ENCODE assay signal across 18 cellular contexts in genomic region chr4:170007113-170007512, GRCh38. TPM values are rescaled to one million over a fixed set of nuclear protein-coding genes. Genes with fewer than 3 reads are reported as not detected.
DNase-seq lines count a peak whose midpoint lies in the region; ATAC-seq and TF ChIP-seq lines count a peak whose summit lies in the region.
"Had no signal": no experiment of that assay in that cellular context is flagged by ENCODE, and none has a peak within 500 bp of the region (broad histone marks: within the 10 kb centered on the region; RNA-seq: fewer than 3 reads in every experiment).

No MANE protein-coding gene starts in this region.

- H3K4me1 ChIP-seq in neutrophil (ENCODE audit: control insufficient read depth in 1 of 2, insufficient read depth in 1 of 2, low read depth in 1 of 2, low read length in 1 of 2), result peaks cover 56 to 61% of the 10 kb centered on the region in 2 experiments
- no peaks in the 10 kb centered on the region for H3K4me1 ChIP-seq in CD8-positive, alpha-beta memory T cell (ENCODE audit: insufficient read depth, low read length)
- H3K4me1 ChIP-seq: SJSA1 had no signal

- DNase-seq in HL-60 (ENCODE audit: low read depth in 1 of 2, low spot score in 1 of 2) (peak; percentile 20 to 66), OCI-M1 (lab: John Stamatoyannopoulos, UW) (peak; percentile 98), astrocyte of the hippocampus (ENCODE audit: low read depth, low spot score) (peak; percentile 64), NCI-H2227 treated with DMSO at 0.1 percent for 48 hours (lab: John Stamatoyannopoulos, UW) (no peak)
- no peak for DNase-seq in CD8-positive, alpha-beta memory T cell
- DNase-seq: activated CD4-positive, alpha-beta T cell treated with anti-CD3 and anti-CD28 coated beads, Interleukin-2, amount 10 ng/mL, durations not matched to agents 7 days and 5 days; activated naive CD4-positive, alpha-beta T cell treated with Interleukin-2 at 50 U/mL for 16 hours; GM23248; NCI-H1417 treated with DMSO at 0.1 percent for 48 hours; posterior cingulate gyrus; small intestine; tibial artery had no signal

- H3K27ac Mint-ChIP-seq in CD8-positive, alpha-beta memory T cell, result no peak overlapping the region
- H3K27ac Mint-ChIP-seq: activated CD4-positive, alpha-beta T cell treated with anti-CD3 and anti-CD28 coated beads, Interleukin-2, amount 10 ng/mL, durations not matched to agents 7 days and 5 days; natural killer cell treated with Interleukin-12 subunit alpha and Interleukin-12 subunit beta and Interleukin-15 and Interleukin-18, amount 100 ng/mL, for 72 hours had no signal

- POLR2A ChIA-PET in CD8-positive, alpha-beta memory T cell (lab: Charles Lee), result no interaction called here

- H3K9me3 Mint-ChIP-seq in CD8-positive, alpha-beta memory T cell, result no peaks in the 10 kb centered on the region
- H3K9me3 Mint-ChIP-seq: activated CD4-positive, alpha-beta T cell treated with anti-CD3 and anti-CD28 coated beads, Interleukin-2, amount 10 ng/mL, durations not matched to agents 7 days and 5 days; natural killer cell treated with Interleukin-12 subunit alpha and Interleukin-12 subunit beta and Interleukin-15 and Interleukin-18, amount 100 ng/mL, for 72 hours had no signal

- peaks cover 6 to 13% (median 13%) of the 10 kb centered on the region in 3 donors for H3K4me1 Mint-ChIP-seq in CD8-positive, alpha-beta memory T cell

- CTCF ChIA-PET in CD8-positive, alpha-beta memory T cell (lab: Charles Lee), result no interaction called here

- TF ChIP-seq CTCF in HL-60 (IDR thresholded peaks at IDR 0.05; ENCODE audit: insufficient read depth, low read length), result no peak
- TF ChIP-seq CTCF in neutrophil (IDR thresholded peaks at IDR 0.05), result no peak

- peaks cover 0 to 8% of the 10 kb centered on the region in 2 donors for H3K27me3 Mint-ChIP-seq in CD8-positive, alpha-beta memory T cell

- no peak overlapping the region for H3K4me3 ChIP-seq in HL-60 (replicated peaks; ENCODE audit: insufficient read depth, low read length)
- H3K4me3 ChIP-seq in neutrophil (ENCODE audit: low read depth in 1 of 2, low read length in 1 of 2), result peak overlapping the region; percentile 2 to 30
- no peak overlapping the region for H3K4me3 ChIP-seq in CD8-positive, alpha-beta memory T cell (ENCODE audit: low read length)
- H3K4me3 ChIP-seq: GM23248, SJSA1, tibial artery had no signal

- H3K36me3 ChIP-seq in neutrophil, result no peaks in the 10 kb centered on the region
- no peaks in the 10 kb centered on the region for H3K36me3 ChIP-seq in CD8-positive, alpha-beta memory T cell (ENCODE audit: insufficient read depth, low read length)
- H3K36me3 ChIP-seq: SJSA1, tibial artery had no signal

- no peak for ATAC-seq in GM21528 (IDR thresholded peaks at IDR 0.05; ENCODE audit: low FRiP score, unreplicated experiment)
- ATAC-seq in GM19035 (IDR thresholded peaks at IDR 0.05; ENCODE audit: unreplicated experiment), result no peak

- H3K4me3 Mint-ChIP-seq in CD8-positive, alpha-beta memory T cell, result no peak overlapping the region
- H3K4me3 Mint-ChIP-seq: activated CD4-positive, alpha-beta T cell treated with anti-CD3 and anti-CD28 coated beads, Interleukin-2, amount 10 ng/mL, durations not matched to agents 7 days and 5 days; natural killer cell treated with Interleukin-12 subunit alpha and Interleukin-12 subunit beta and Interleukin-15 and Interleukin-18, amount 100 ng/mL, for 72 hours had no signal

- no peaks in the 10 kb centered on the region for H3K9me3 ChIP-seq in neutrophil
- no peaks in the 10 kb centered on the region for H3K9me3 ChIP-seq in CD8-positive, alpha-beta memory T cell (ENCODE audit: low read length)
- H3K9me3 ChIP-seq: SJSA1, tibial artery had no signal

- peaks cover 0 to 4% (median 0%) of the 10 kb centered on the region in 3 donors for H3K36me3 Mint-ChIP-seq in CD8-positive, alpha-beta memory T cell
- H3K36me3 Mint-ChIP-seq: natural killer cell treated with Interleukin-12 subunit alpha and Interleukin-12 subunit beta and Interleukin-15 and Interleukin-18, amount 100 ng/mL, for 72 hours had no signal

- H3K27ac ChIP-seq in HL-60 (replicated peaks) (no peak overlapping the region), neutrophil (peak overlapping the region; percentile 72)
- H3K27ac ChIP-seq in CD8-positive, alpha-beta memory T cell (ENCODE audit: low read depth, low read length), result no peak overlapping the region
- H3K27ac ChIP-seq: epithelial cell of prostate, GM23248, SJSA1, tibial artery had no signal

- no peaks in the 10 kb centered on the region for H3K27me3 ChIP-seq in HL-60 (ENCODE audit: insufficient read depth, poor library complexity, severe bottlenecking)
- no peaks in the 10 kb centered on the region for H3K27me3 ChIP-seq in neutrophil
- no peaks in the 10 kb centered on the region for H3K27me3 ChIP-seq in CD8-positive, alpha-beta memory T cell (ENCODE audit: insufficient read depth, low read length, poor library complexity, severe bottlenecking)
- H3K27me3 ChIP-seq: SJSA1, tibial artery had no signal

RNA-seq across cellular contexts. Expression of gene MFAP3L, which starts 19.1 kb away (rescaled TPM):
- 1 to 10 TPM; 3.0 to 3.3 TPM for total RNA-seq in CD8-positive, alpha-beta memory T cell
- 0.10 TPM for polyA plus RNA-seq in CD8-positive, alpha-beta memory T cell

Comparison
In these comparisons a context has a peak if more than half of its experiments do, and no peak if none do; other contexts are left out.
1. DNase-seq: peak in HL-60 (2 of 2), OCI-M1 (single experiment) and astrocyte of the hippocampus (single experiment); none in CD8-positive, alpha-beta memory T cell (0 of 5) and NCI-H2227 treated with DMSO at 0.1 percent for 48 hours (single experiment).
2. H3K4me3 ChIP-seq: peak in neutrophil (2 of 2); none in HL-60 (single experiment) and CD8-positive, alpha-beta memory T cell (single experiment).